Comparison of ENCODE assay signal across 12 cellular contexts in the genomic region with DNA sequence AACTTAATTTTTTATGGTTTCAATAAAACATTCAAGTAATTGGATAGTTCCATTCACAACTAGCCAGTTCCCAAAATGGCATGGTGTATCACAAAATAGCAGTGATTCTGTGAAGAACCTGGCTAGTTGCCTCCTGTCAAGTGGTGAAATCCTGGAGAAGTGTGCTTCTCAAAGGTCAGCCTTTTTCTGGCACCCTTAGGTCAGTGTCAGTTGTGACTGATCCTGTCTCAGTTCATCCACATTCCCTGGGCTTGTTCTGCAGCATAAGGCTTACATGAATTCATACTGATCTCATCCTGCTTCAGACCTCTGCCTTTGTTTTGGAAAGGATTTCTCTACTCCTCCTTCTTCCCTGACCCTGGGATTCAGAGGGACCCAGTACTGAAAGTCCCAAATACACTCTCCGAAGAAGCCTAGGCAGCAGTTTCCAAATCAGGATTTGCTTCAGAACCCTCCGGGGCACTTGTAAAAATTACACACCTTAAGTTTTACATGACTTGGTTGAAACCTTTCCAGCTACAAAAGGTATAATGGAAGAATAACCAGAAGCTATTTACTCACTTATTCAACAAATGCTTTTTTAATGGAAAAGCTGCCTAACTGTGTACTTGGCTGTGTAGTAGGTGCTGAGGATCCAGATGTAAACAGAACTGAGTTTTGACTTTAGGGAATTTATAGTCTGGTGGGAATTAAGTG. TPM values are rescaled to one million over a fixed set of nuclear protein-coding genes. Genes with fewer than 3 reads are reported as not detected.
DNase-seq lines count a peak whose midpoint lies in the region; ATAC-seq and TF ChIP-seq lines count a peak whose summit lies in the region.
"Had no signal": no experiment of that assay in that cellular context is flagged by ENCODE, and none has a peak within 500 bp of the region (broad histone marks: within the 10 kb centered on the region; RNA-seq: fewer than 3 reads in every experiment).

No MANE protein-coding gene starts in this region.

- TF ChIP-seq CTCF in Panc1 (IDR thresholded peaks at IDR 0.05), result no peak
- TF ChIP-seq CTCF in esophagus squamous epithelium (IDR thresholded peaks at IDR 0.05), result no peak
- TF ChIP-seq CTCF in upper lobe of right lung (IDR thresholded peaks at IDR 0.05), result no peak

- no peak for TF ChIP-seq POLR2A in esophagus squamous epithelium (IDR thresholded peaks at IDR 0.05)

- H3K27me3 Mint-ChIP-seq in T-helper 17 cell, result peaks cover 16% of the 10 kb centered on the region

- POLR2A ChIA-PET in Panc1 (lab: Charles Lee), result no interaction called here

- no peak overlapping the region for H3K4me3 Mint-ChIP-seq in T-helper 17 cell

- H3K27me3 ChIP-seq in Panc1 (ENCODE audit: control insufficient read depth, insufficient read depth, low read length) (no peaks in the 10 kb centered on the region), esophagus squamous epithelium (no peaks in the 10 kb centered on the region), muscle layer of duodenum (ENCODE audit: low read depth, low read length) (no peaks in the 10 kb centered on the region), upper lobe of right lung (no peaks in the 10 kb centered on the region)

- no TSS peak for BruUV-seq in Panc1 (replicated peaks; lab: Mats Ljungman, UMichigan)

- H3K27ac Mint-ChIP-seq in T-helper 17 cell, result no peak overlapping the region

- in situ Hi-C loops in Panc1 (cut with HindIII; ENCODE audit: low pct_unique_long_range_greater_than_20kb, low sequenced_read_pairs), result no loop called here

- no peaks in the 10 kb centered on the region for H3K36me3 Mint-ChIP-seq in T-helper 17 cell (ENCODE audit: low read depth)

- DNase-seq in Panc1 (ENCODE audit: low read depth, low spot score), result no peak
- DNase-seq in esophagus squamous epithelium (lab: John Stamatoyannopoulos, UW), result no peak
- DNase-seq in upper lobe of right lung, result no peak
- no peak for DNase-seq in midbrain (lab: John Stamatoyannopoulos, UW)
- DNase-seq in T-helper 17 cell, result no peak
- DNase-seq: activated gamma-delta T cell treated with Interleukin-2 at 50 U/mL for 16 hours; central memory CD4-positive, alpha-beta T cell; islet precursor cell; NCI-H226; stimulated activated CD4-positive, alpha-beta T cell treated with anti-CD3 and anti-CD28 coated beads, Interleukin-2, amount 100 ng/mL, for 24 hours had no signal

- H3K27ac ChIP-seq in Panc1 (ENCODE audit: low read length) (peak overlapping the region; percentile 100), esophagus squamous epithelium (peak overlapping the region; percentile 5 to 68 (median 50)), muscle layer of duodenum (ENCODE audit: low read length) (peak overlapping the region; percentile 92), upper lobe of right lung (peak overlapping the region; percentile 60)

- H3K4me1 ChIP-seq in Panc1 (ENCODE audit: control insufficient read depth, insufficient read depth, low read length) (peaks cover 96% of the 10 kb centered on the region), esophagus squamous epithelium (peaks cover 11 to 79% (median 21%) of the 10 kb centered on the region in 3 donors), muscle layer of duodenum (ENCODE audit: control insufficient read depth in 1 of 2, insufficient read depth in 2 of 2, low read length in 2 of 2) (peaks cover 0 to 19% of the 10 kb centered on the region in 2 donors), upper lobe of right lung (peaks cover 22% of the 10 kb centered on the region)

- CTCF ChIA-PET in Panc1 (lab: Charles Lee), result no interaction called here

- H3K4me3 ChIP-seq in Panc1 (ENCODE audit: low read depth in 2 of 2, low read length in 2 of 2) (peak overlapping the region in 1 of 2 experiments; percentile 29; a peak in 2 of 4 replicates), esophagus squamous epithelium (no peak overlapping the region), muscle layer of duodenum (ENCODE audit: low read depth in 1 of 2, low read length in 2 of 2) (peak overlapping the region in 1 of 2 donors; percentile 6), upper lobe of right lung (no peak overlapping the region)

- intact Hi-C loops in Panc1 (cut with micrococcal nuclease; ENCODE audit: unreplicated experiment), result no loop called here
- intact Hi-C loops in esophagus squamous epithelium (cut with DNase I), result no loop called here
- intact Hi-C loops in upper lobe of right lung (cut with DNase I), result no loop called here

- ATAC-seq in Panc1 (peak; percentile 39), upper lobe of right lung (peak; percentile 64), HG02870 (IDR thresholded peaks at IDR 0.05; ENCODE audit: unreplicated experiment) (no peak), T-helper 17 cell (no peak)

- no peaks in the 10 kb centered on the region for H3K9me3 ChIP-seq in Panc1 (ENCODE audit: control insufficient read depth, insufficient read depth, low read depth, low read length)
- no peaks in the 10 kb centered on the region for H3K9me3 ChIP-seq in esophagus squamous epithelium
- H3K9me3 ChIP-seq in muscle layer of duodenum (ENCODE audit: control insufficient read depth in 1 of 2, low read length in 2 of 2), result no peaks in the 10 kb centered on the region
- H3K9me3 ChIP-seq in upper lobe of right lung, result no peaks in the 10 kb centered on the region
- H3K9me3 ChIP-seq in T-helper 17 cell (ENCODE audit: control insufficient read depth, low read length, poor library complexity, severe bottlenecking), result no peaks in the 10 kb centered on the region

- no peaks in the 10 kb centered on the region for H3K4me1 Mint-ChIP-seq in T-helper 17 cell

- 19 to 30% methylated on average over 2 of the region's 2 CpGs for WGBS in esophagus squamous epithelium, 2 donors

- no peaks in the 10 kb centered on the region; the same call in 1 of the 2 replicates for H3K36me3 ChIP-seq in Panc1 (ENCODE audit: control insufficient read depth, insufficient read depth, low read length)
- no peaks in the 10 kb centered on the region for H3K36me3 ChIP-seq in esophagus squamous epithelium
- no peaks in the 10 kb centered on the region for H3K36me3 ChIP-seq in muscle layer of duodenum (ENCODE audit: control insufficient read depth in 1 of 2, insufficient read depth in 2 of 2, low read length in 2 of 2)
- H3K36me3 ChIP-seq in upper lobe of right lung, result peaks cover 4% of the 10 kb centered on the region

RNA-seq across cellular contexts. Expression of a gene that starts 11.0 kb away (rescaled TPM):
- total RNA-seq in Panc1 (2021; ENCODE audit: unreplicated experiment) (121 TPM), esophagus squamous epithelium (10 to 100 TPM in 3 of 4 donors, 1 to 10 TPM in 1; 7.2 to 55.3 (median 26.3) TPM), upper lobe of right lung (52.0 TPM), T-helper 17 cell (1 to 10 TPM; 1.7 to 4.1 TPM)
- 60.5 TPM for polyA plus RNA-seq in Panc1 (2012; ENCODE audit: insufficient read length)

Comparison
In these comparisons a context has a peak if more than half of its experiments do, and no peak if none do; other contexts are left out.
1. ATAC-seq: peak in Panc1 (single experiment) and upper lobe of right lung (single experiment); none in HG02870 (single experiment) and T-helper 17 cell (single experiment).
2. Peak in every context shown above with its lines, with median percentiles within 50 percentile points of each other: H3K27ac ChIP-seq.